ENCODE assay signal across 8 cellular contexts in the genomic region with DNA sequence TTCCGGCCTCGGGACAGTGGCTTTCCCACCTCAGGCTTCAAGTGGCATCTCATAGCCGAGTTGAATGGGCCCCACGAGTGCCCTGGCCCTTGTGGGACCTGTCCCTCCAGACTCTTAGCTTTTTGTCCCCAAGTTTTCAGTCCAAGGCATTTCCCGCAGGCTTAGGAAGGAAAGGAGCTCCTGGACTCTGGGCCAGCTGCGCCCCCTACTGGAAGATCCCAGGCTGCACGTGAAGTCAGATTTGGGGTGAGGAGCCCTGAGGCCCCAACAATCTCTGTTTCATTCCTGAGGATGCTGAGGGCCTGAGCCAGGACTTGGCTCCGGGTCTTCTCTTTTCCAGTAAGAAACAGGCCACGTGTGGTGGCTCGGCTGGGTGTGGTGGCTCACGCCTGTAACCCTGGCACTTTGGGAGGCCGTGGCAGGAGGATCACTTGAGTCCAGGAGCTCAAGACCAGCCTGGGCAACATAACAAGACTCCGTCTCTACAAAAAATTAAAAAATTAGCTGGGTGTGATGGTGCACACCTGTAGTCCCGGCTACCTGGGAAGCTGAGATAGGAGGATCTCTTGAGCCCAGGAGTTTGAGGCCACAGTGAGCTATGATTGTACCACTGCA.
A peak's percentile ranks its signal among the peaks of the same experiment; 100 is the strongest.
DNase-seq lines count a peak whose midpoint lies in the region; ATAC-seq and TF ChIP-seq lines count a peak whose summit lies in the region.

No MANE protein-coding gene starts in this region.

- DNase-seq in AG08395 (ENCODE audit: low spot score), result peak; percentile 78
- no peak for DNase-seq in GM12864 (ENCODE audit: low read depth)
- peak; percentile 35 for DNase-seq in NCI-H2171 treated with DMSO at 0.1 percent for 48 hours (lab: John Stamatoyannopoulos, UW)
- peak in 2 of 3 experiments; percentile 13 to 42 for DNase-seq in activated CD8-positive, alpha-beta memory T cell treated with anti-CD3 and anti-CD28 coated beads for 48 hours (ENCODE audit: low read depth in 2 of 3, low spot score in 2 of 3)
- peak; percentile 71 for DNase-seq in fibroblast of villous mesenchyme (ENCODE audit: low read depth)
- DNase-seq in non-pigmented ciliary epithelial cell (ENCODE audit: low read depth), result peak; percentile 15
- DNase-seq in uterus, result peak; percentile 72 to 75

- intact Hi-C loops in uterus (cut with DNase I; ENCODE audit: low total_unique reads), result loop anchor here (5.0 kb wide), 1 partner anchor 105 kb away; no protein-coding TSS in a partner anchor

- no peak for ATAC-seq in HG03469 (IDR thresholded peaks at IDR 0.05; ENCODE audit: unreplicated experiment)

- no peaks in the 10 kb centered on the region for H3K36me3 ChIP-seq in uterus

- no peaks in the 10 kb centered on the region for H3K27me3 ChIP-seq in uterus

- peak overlapping the region; percentile 39 to 57 for H3K27ac ChIP-seq in uterus

- TF ChIP-seq CTCF in GM12864 (IDR thresholded peaks at IDR 0.05; ENCODE audit: low read depth, low read length, missing control alignments) (peak; percentile 94), fibroblast of villous mesenchyme (IDR thresholded peaks at IDR 0.05; ENCODE audit: insufficient read depth, low read depth, low read length) (peak; percentile 96), uterus (IDR thresholded peaks at IDR 0.05) (peak; percentile 84 to 89 (median 87))

- peak in 1 of 2 donors; percentile 9 for TF ChIP-seq POLR2A in uterus (IDR thresholded peaks at IDR 0.05)

- no peaks in the 10 kb centered on the region for H3K4me1 ChIP-seq in uterus

- no peaks in the 10 kb centered on the region for H3K9me3 ChIP-seq in uterus

- H3K4me3 ChIP-seq in GM12864 (ENCODE audit: low read depth, low read length), result no peak overlapping the region
- H3K4me3 ChIP-seq in fibroblast of villous mesenchyme (ENCODE audit: low read depth, low read length), result no peak overlapping the region
- no peak overlapping the region for H3K4me3 ChIP-seq in uterus
